ENCODE assay signal across 16 cellular contexts in the genomic region with DNA sequence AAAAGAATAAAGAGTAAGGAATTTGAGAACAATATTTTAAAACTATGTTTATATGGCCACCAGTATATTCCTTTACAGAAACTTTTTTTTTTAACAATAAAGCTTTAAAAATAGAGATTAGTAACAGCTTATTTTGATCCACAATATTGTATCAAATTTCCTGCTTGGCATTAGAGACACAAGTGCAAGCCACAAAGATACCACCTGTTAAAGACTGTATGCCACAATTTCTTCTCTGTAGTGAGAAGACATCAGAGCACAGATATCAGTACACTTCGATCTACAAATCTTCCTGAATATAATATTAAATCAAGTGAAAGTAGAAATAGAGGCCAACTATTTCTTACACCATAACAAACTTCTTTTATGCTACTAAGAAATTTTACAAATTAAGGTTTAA.
DNase-seq lines count a peak whose midpoint lies in the region; ATAC-seq and TF ChIP-seq lines count a peak whose summit lies in the region.
"Had no signal": no experiment of that assay in that cellular context is flagged by ENCODE, and none has a peak within 500 bp of the region (broad histone marks: within the 10 kb centered on the region; RNA-seq: fewer than 3 reads in every experiment).

No MANE protein-coding gene starts in this region.

- H3K4me1 Mint-ChIP-seq in natural killer cell, result peaks cover 40 to 41% of the 10 kb centered on the region in 2 donors
- peaks cover 28 to 33% of the 10 kb centered on the region in 2 donors for H3K4me1 Mint-ChIP-seq in natural killer cell treated with Interleukin-12 subunit alpha and Interleukin-12 subunit beta and Interleukin-15 and Interleukin-18, amount 100 ng/mL, for 72 hours (ENCODE audit: low read depth in 2 of 2)
- H3K4me1 Mint-ChIP-seq: B cell had no signal

- H3K9me3 Mint-ChIP-seq in natural killer cell, result no peaks in the 10 kb centered on the region
- no peaks in the 10 kb centered on the region for H3K9me3 Mint-ChIP-seq in natural killer cell treated with Interleukin-12 subunit alpha and Interleukin-12 subunit beta and Interleukin-15 and Interleukin-18, amount 100 ng/mL, for 72 hours
- H3K9me3 Mint-ChIP-seq: CD4-positive, CD25-positive, alpha-beta regulatory T cell; CD8-positive, alpha-beta T cell; HFFc6 had no signal

- intact Hi-C loops in natural killer cell (cut with micrococcal nuclease), result no loop called here

- peak overlapping the region; percentile 50 for H3K4me3 Mint-ChIP-seq in natural killer cell
- H3K4me3 Mint-ChIP-seq in natural killer cell treated with Interleukin-12 subunit alpha and Interleukin-12 subunit beta and Interleukin-15 and Interleukin-18, amount 100 ng/mL, for 72 hours, result no peak overlapping the region
- H3K4me3 Mint-ChIP-seq: B cell; CD4-positive, CD25-positive, alpha-beta regulatory T cell; CD8-positive, alpha-beta T cell; HFFc6 had no signal

- no peak for DNase-seq in natural killer cell
- DNase-seq in natural killer cell treated with Interleukin-12 subunit alpha and Interleukin-12 subunit beta and Interleukin-15 and Interleukin-18, amount 100 ng/mL, for 72 hours (ENCODE audit: low spot score), result no peak
- DNase-seq in LHCN-M2 (ENCODE audit: low read depth), result peak; percentile 37
- peak; percentile 73 for DNase-seq in myocyte (ENCODE audit: low read depth)
- no peak for DNase-seq in nucleus accumbens (lab: John Stamatoyannopoulos, UW)
- no peak for DNase-seq in NCI-H2196 (lab: John Stamatoyannopoulos, UW; ENCODE audit: unreplicated experiment)
- DNase-seq: Caco-2; CD4-positive, CD25-positive, alpha-beta regulatory T cell; CD8-positive, alpha-beta T cell; DMS153; EL; GF-D8; GOT3; HFFc6 had no signal

- TF ChIP-seq CTCF in natural killer cell (IDR thresholded peaks at IDR 0.05), result no peak

- no peaks in the 10 kb centered on the region for H3K36me3 Mint-ChIP-seq in natural killer cell
- H3K36me3 Mint-ChIP-seq in natural killer cell treated with Interleukin-12 subunit alpha and Interleukin-12 subunit beta and Interleukin-15 and Interleukin-18, amount 100 ng/mL, for 72 hours, result no peaks in the 10 kb centered on the region

- no peaks in the 10 kb centered on the region for H3K27me3 Mint-ChIP-seq in natural killer cell (ENCODE audit: low read depth in 2 of 2)
- H3K27me3 Mint-ChIP-seq in natural killer cell treated with Interleukin-12 subunit alpha and Interleukin-12 subunit beta and Interleukin-15 and Interleukin-18, amount 100 ng/mL, for 72 hours, result no peaks in the 10 kb centered on the region
- H3K27me3 Mint-ChIP-seq: B cell; CD4-positive, CD25-positive, alpha-beta regulatory T cell had no signal

- peak overlapping the region; percentile 38 to 67 for H3K27ac Mint-ChIP-seq in natural killer cell
- peak overlapping the region in 1 of 2 donors; percentile 37 for H3K27ac Mint-ChIP-seq in natural killer cell treated with Interleukin-12 subunit alpha and Interleukin-12 subunit beta and Interleukin-15 and Interleukin-18, amount 100 ng/mL, for 72 hours
- H3K27ac Mint-ChIP-seq: B cell; CD4-positive, CD25-positive, alpha-beta regulatory T cell; CD8-positive, alpha-beta T cell; HFFc6 had no signal

- ATAC-seq in natural killer cell, result peak in 1 of 3 donors; percentile 47
- ATAC-seq in natural killer cell treated with Interleukin-12 subunit alpha and Interleukin-12 subunit beta and Interleukin-15 and Interleukin-18, amount 100 ng/mL, for 72 hours, result no peak
- no peak for ATAC-seq in HG03025 (IDR thresholded peaks at IDR 0.05; ENCODE audit: low FRiP score, unreplicated experiment)
- ATAC-seq: CD8-positive, alpha-beta T cell had no signal

Comparison
In these comparisons a context has a peak if more than half of its experiments do, and no peak if none do; other contexts are left out.
1. DNase-seq: peak in LHCN-M2 (single experiment) and myocyte (single experiment); none in natural killer cell (single experiment), natural killer cell treated with Interleukin-12 subunit alpha and Interleukin-12 subunit beta and Interleukin-15 and Interleukin-18, amount 100 ng/mL, for 72 hours (single experiment), nucleus accumbens (0 of 56) and NCI-H2196 (single experiment).